1 cellular context compared by ENCODE assay signal in the genomic region with DNA sequence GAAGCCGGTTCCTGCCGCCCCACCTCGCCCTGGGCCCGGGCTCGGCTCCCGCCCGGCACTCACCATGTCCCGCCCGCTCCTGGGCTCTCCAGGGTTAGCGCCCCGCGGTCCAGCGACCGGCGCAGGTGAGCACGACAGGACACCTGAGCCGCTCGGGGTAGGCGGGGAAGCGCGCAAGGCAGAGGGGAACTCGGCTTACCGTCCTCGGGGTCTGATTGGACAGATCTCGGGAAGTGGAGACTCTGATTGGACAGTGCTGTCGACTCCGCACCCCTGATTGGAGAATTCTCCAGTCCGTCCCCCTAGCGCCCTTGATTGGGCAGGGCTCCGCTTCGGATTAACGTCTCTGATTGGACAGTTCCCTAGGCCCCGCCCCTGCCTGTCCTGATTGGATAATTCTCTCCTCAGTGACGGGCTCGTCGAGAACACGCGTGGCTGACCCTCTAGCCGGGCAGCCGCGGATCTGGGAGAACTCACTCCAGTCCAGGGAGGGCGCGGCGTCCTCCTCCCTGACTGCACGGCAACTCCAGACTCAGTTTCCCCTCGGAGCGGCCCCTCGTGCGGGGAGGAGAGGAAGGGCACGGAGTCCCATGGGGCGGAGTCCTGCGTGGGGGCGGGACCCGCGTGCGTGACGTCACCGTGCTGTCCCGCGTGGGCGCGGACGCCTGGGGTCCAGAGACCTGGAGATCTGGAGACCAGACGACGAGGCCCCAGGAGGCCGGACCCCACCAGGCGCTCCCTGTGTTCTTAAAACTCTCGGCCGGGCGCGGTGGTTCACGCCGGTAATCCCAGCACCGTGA.
TF ChIP-seq lines count a peak whose summit lies in the region.

A gene (minus strand): TSS at position 197 of the 800 bp plus-strand sequence. CDS start 131 bp downstream, at position 66.

TF ChIP-seq in K562, 482 proteins besides CTCF, POLR2A, EP300 and RAD21 (continued from another document and continues in another):
- no peak; the same call in 1 of the 2 replicates for TF ChIP-seq JUN (IDR thresholded peaks at IDR 0.05; ENCODE audit: borderline replicate concordance, low read depth, low read length)
- TF ChIP-seq JUN (CRISPR knock-in tag; IDR thresholded peaks at IDR 0.05; ENCODE audit: borderline replicate concordance) = peak; percentile 86; the same call in 1 of the 2 replicates
- peak in 1 of 2 experiments; percentile 65; a peak in 1 of 4 replicates for TF ChIP-seq TEAD1 (CRISPR knock-in tag; IDR thresholded peaks at IDR 0.05)
- no peak for TF ChIP-seq ZNF175 (CRISPR knock-in tag; IDR thresholded peaks at IDR 0.05; ENCODE audit: low read depth)
- peak; percentile 87; the same call in 1 of the 2 replicates for TF ChIP-seq ERF (CRISPR knock-in tag; IDR thresholded peaks at IDR 0.05)
- TF ChIP-seq E2F3 (CRISPR knock-in tag; IDR thresholded peaks at IDR 0.05) = peak; percentile 76; the same call in 1 of the 2 replicates
- TF ChIP-seq, protein P1, sequence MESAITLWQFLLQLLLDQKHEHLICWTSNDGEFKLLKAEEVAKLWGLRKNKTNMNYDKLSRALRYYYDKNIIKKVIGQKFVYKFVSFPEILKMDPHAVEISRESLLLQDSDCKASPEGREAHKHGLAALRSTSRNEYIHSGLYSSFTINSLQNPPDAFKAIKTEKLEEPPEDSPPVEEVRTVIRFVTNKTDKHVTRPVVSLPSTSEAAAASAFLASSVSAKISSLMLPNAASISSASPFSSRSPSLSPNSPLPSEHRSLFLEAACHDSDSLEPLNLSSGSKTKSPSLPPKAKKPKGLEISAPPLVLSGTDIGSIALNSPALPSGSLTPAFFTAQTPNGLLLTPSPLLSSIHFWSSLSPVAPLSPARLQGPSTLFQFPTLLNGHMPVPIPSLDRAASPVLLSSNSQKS (CRISPR knock-in tag; IDR thresholded peaks at IDR 0.05) = no peak
- no peak for TF ChIP-seq ZNF134 (CRISPR knock-in tag; conservative IDR thresholded peaks at IDR 0.05)
- TF ChIP-seq KLF13 (tag; IDR thresholded peaks at IDR 0.05; ENCODE audit: borderline replicate concordance, low read depth) = peak; percentile 55; the same call in 1 of the 2 replicates
- TF ChIP-seq SRSF7 (optimal IDR thresholded peaks at IDR 0.05; ENCODE audit: low read depth, low read length) = no peak
- no peak for TF ChIP-seq ZNF75A (CRISPR knock-in tag; IDR thresholded peaks at IDR 0.05)
- TF ChIP-seq ZNF668 (CRISPR knock-in tag; IDR thresholded peaks at IDR 0.05) = no peak
- TF ChIP-seq, protein P2, sequence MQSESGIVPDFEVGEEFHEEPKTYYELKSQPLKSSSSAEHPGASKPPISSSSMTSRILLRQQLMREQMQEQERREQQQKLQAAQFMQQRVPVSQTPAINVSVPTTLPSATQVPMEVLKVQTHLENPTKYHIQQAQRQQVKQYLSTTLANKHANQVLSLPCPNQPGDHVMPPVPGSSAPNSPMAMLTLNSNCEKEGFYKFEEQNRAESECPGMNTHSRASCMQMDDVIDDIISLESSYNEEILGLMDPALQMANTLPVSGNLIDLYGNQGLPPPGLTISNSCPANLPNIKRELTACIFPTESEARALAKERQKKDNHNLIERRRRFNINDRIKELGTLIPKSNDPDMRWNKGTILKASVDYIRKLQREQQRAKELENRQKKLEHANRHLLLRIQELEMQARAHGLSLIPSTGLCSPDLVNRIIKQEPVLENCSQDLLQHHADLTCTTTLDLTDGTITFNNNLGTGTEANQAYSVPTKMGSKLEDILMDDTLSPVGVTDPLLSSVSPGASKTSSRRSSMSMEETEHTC (IDR thresholded peaks at IDR 0.05) = no peak
- TF ChIP-seq GATAD2B (IDR thresholded peaks at IDR 0.05; ENCODE audit: borderline replicate concordance) = peak; percentile 100
- peak; percentile 98 for TF ChIP-seq RBM25 (IDR thresholded peaks at IDR 0.05; ENCODE audit: low read depth, low read length, severe bottlenecking)
- TF ChIP-seq, protein P3, sequence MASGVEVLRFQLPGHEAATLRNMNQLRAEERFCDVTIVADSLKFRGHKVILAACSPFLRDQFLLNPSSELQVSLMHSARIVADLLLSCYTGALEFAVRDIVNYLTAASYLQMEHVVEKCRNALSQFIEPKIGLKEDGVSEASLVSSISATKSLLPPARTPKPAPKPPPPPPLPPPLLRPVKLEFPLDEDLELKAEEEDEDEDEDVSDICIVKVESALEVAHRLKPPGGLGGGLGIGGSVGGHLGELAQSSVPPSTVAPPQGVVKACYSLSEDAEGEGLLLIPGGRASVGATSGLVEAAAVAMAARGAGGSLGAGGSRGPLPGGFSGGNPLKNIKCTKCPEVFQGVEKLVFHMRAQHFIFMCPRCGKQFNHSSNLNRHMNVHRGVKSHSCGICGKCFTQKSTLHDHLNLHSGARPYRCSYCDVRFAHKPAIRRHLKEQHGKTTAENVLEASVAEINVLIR (CRISPR knock-in tag; IDR thresholded peaks at IDR 0.05) = peak; percentile 90
- TF ChIP-seq, protein P4, sequence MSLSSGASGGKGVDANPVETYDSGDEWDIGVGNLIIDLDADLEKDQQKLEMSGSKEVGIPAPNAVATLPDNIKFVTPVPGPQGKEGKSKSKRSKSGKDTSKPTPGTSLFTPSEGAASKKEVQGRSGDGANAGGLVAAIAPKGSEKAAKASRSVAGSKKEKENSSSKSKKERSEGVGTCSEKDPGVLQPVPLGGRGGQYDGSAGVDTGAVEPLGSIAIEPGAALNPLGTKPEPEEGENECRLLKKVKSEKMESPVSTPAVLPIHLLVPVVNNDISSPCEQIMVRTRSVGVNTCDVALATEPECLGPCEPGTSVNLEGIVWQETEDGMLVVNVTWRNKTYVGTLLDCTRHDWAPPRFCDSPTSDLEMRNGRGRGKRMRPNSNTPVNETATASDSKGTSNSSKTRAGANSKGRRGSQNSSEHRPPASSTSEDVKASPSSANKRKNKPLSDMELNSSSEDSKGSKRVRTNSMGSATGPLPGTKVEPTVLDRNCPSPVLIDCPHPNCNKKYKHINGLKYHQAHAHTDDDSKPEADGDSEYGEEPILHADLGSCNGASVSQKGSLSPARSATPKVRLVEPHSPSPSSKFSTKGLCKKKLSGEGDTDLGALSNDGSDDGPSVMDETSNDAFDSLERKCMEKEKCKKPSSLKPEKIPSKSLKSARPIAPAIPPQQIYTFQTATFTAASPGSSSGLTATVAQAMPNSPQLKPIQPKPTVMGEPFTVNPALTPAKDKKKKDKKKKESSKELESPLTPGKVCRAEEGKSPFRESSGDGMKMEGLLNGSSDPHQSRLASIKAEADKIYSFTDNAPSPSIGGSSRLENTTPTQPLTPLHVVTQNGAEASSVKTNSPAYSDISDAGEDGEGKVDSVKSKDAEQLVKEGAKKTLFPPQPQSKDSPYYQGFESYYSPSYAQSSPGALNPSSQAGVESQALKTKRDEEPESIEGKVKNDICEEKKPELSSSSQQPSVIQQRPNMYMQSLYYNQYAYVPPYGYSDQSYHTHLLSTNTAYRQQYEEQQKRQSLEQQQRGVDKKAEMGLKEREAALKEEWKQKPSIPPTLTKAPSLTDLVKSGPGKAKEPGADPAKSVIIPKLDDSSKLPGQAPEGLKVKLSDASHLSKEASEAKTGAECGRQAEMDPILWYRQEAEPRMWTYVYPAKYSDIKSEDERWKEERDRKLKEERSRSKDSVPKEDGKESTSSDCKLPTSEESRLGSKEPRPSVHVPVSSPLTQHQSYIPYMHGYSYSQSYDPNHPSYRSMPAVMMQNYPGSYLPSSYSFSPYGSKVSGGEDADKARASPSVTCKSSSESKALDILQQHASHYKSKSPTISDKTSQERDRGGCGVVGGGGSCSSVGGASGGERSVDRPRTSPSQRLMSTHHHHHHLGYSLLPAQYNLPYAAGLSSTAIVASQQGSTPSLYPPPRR (CRISPR knock-in tag; IDR thresholded peaks at IDR 0.05; ENCODE audit: borderline replicate concordance) = no peak
- TF ChIP-seq ZNF717 (CRISPR knock-in tag; IDR thresholded peaks at IDR 0.05) = no peak
- 0 out of 2 replicates have a peak, but pooled peaks have one; percentile 5 for TF ChIP-seq BHLHE40 (IDR thresholded peaks at IDR 0.05; ENCODE audit: low read length)
- TF ChIP-seq ZNF445 (CRISPR knock-in tag; IDR thresholded peaks at IDR 0.05; ENCODE audit: low read depth) = no peak
- TF ChIP-seq, protein P5, sequence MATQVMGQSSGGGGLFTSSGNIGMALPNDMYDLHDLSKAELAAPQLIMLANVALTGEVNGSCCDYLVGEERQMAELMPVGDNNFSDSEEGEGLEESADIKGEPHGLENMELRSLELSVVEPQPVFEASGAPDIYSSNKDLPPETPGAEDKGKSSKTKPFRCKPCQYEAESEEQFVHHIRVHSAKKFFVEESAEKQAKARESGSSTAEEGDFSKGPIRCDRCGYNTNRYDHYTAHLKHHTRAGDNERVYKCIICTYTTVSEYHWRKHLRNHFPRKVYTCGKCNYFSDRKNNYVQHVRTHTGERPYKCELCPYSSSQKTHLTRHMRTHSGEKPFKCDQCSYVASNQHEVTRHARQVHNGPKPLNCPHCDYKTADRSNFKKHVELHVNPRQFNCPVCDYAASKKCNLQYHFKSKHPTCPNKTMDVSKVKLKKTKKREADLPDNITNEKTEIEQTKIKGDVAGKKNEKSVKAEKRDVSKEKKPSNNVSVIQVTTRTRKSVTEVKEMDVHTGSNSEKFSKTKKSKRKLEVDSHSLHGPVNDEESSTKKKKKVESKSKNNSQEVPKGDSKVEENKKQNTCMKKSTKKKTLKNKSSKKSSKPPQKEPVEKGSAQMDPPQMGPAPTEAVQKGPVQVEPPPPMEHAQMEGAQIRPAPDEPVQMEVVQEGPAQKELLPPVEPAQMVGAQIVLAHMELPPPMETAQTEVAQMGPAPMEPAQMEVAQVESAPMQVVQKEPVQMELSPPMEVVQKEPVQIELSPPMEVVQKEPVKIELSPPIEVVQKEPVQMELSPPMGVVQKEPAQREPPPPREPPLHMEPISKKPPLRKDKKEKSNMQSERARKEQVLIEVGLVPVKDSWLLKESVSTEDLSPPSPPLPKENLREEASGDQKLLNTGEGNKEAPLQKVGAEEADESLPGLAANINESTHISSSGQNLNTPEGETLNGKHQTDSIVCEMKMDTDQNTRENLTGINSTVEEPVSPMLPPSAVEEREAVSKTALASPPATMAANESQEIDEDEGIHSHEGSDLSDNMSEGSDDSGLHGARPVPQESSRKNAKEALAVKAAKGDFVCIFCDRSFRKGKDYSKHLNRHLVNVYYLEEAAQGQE (CRISPR knock-in tag; IDR thresholded peaks at IDR 0.05; ENCODE audit: low read depth) = peak; percentile 57; the same call in 1 of the 2 replicates
- no peak for TF ChIP-seq ZNF347 (CRISPR knock-in tag; IDR thresholded peaks at IDR 0.05; ENCODE audit: low read depth)
- TF ChIP-seq NR2F6 (CRISPR knock-in tag; IDR thresholded peaks at IDR 0.05) = no peak
- no peak; the same call in 1 of the 2 replicates for TF ChIP-seq ZNF561 (CRISPR knock-in tag; conservative IDR thresholded peaks at IDR 0.05)
- peak; percentile 77 for TF ChIP-seq JUND (IDR thresholded peaks at IDR 0.05; ENCODE audit: borderline replicate concordance, low read depth, low read length)
- peak; percentile 58; the same call in 1 of the 3 replicates for TF ChIP-seq JUND (tag; IDR thresholded peaks at IDR 0.05; ENCODE audit: borderline replicate concordance, low read depth, low read length)
- TF ChIP-seq CHCHD3 (CRISPR knock-in tag; IDR thresholded peaks at IDR 0.05) = no peak
- no peak for TF ChIP-seq MAFG (tag; conservative IDR thresholded peaks at IDR 0.05)
- TF ChIP-seq BRCA1 (IDR thresholded peaks at IDR 0.05) = no peak
- TF ChIP-seq BRCA1 (CRISPR knock-in tag; IDR thresholded peaks at IDR 0.05) = no peak
- peak; percentile 53; the same call in 1 of the 2 replicates for TF ChIP-seq TOE1 (IDR thresholded peaks at IDR 0.05; ENCODE audit: borderline replicate concordance)
- 0 out of 2 replicates have a peak, but pooled peaks have one; percentile 47 for TF ChIP-seq TOE1 (CRISPR knock-in tag; IDR thresholded peaks at IDR 0.05; ENCODE audit: borderline replicate concordance, low read depth)
- TF ChIP-seq EHMT2 (IDR thresholded peaks at IDR 0.05) = no peak
- TF ChIP-seq, protein P6, sequence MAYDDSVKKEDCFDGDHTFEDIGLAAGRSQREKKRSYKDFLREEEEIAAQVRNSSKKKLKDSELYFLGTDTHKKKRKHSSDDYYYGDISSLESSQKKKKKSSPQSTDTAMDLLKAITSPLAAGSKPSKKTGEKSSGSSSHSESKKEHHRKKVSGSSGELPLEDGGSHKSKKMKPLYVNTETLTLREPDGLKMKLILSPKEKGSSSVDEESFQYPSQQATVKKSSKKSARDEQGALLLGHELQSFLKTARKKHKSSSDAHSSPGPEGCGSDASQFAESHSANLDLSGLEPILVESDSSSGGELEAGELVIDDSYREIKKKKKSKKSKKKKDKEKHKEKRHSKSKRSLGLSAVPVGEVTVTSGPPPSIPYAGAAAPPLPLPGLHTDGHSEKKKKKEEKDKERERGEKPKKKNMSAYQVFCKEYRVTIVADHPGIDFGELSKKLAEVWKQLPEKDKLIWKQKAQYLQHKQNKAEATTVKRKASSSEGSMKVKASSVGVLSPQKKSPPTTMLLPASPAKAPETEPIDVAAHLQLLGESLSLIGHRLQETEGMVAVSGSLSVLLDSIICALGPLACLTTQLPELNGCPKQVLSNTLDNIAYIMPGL (CRISPR knock-in tag; IDR thresholded peaks at IDR 0.05) = 0 out of 2 replicates have a peak, but pooled peaks have one; percentile 36
- TF ChIP-seq ETS2 (tag; IDR thresholded peaks at IDR 0.05; ENCODE audit: borderline replicate concordance, poor library complexity, severe bottlenecking) = no peak
- 0 out of 2 replicates have a peak, but pooled peaks have one; percentile 9 for TF ChIP-seq BRD4 (IDR thresholded peaks at IDR 0.05)
- peak; percentile 84; the same call in 1 of the 2 replicates for TF ChIP-seq OTX1 (CRISPR knock-in tag; IDR thresholded peaks at IDR 0.05)
- TF ChIP-seq ZBED1 (IDR thresholded peaks at IDR 0.05) = peak; percentile 64; the same call in 1 of the 2 replicates
- TF ChIP-seq MEIS2 (IDR thresholded peaks at IDR 0.05; ENCODE audit: partially characterized antibody) = no peak
- TF ChIP-seq ZNF408 (CRISPR knock-in tag; IDR thresholded peaks at IDR 0.05; ENCODE audit: low read depth) = no peak
- no peak for TF ChIP-seq SETDB1 (IDR thresholded peaks at IDR 0.05; ENCODE audit: low read length)
- no peak for TF ChIP-seq HNRNPLL (IDR thresholded peaks at IDR 0.05; ENCODE audit: low read depth, low read length, poor library complexity, severe bottlenecking)
- peak; percentile 85; the same call in 1 of the 2 replicates for TF ChIP-seq ZNF76 (CRISPR knock-in tag; IDR thresholded peaks at IDR 0.05; ENCODE audit: borderline replicate concordance)
- no peak for TF ChIP-seq MTF1 (CRISPR knock-in tag; IDR thresholded peaks at IDR 0.05; ENCODE audit: borderline replicate concordance)
- TF ChIP-seq, protein P7, sequence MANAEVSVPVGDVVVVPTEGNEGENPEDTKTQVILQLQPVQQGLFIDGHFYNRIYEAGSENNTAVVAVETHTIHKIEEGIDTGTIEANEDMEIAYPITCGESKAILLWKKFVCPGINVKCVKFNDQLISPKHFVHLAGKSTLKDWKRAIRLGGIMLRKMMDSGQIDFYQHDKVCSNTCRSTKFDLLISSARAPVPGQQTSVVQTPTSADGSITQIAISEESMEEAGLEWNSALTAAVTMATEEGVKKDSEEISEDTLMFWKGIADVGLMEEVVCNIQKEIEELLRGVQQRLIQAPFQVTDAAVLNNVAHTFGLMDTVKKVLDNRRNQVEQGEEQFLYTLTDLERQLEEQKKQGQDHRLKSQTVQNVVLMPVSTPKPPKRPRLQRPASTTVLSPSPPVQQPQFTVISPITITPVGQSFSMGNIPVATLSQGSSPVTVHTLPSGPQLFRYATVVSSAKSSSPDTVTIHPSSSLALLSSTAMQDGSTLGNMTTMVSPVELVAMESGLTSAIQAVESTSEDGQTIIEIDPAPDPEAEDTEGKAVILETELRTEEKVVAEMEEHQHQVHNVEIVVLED (CRISPR knock-in tag; IDR thresholded peaks at IDR 0.05) = peak; percentile 39; the same call in 1 of the 2 replicates
- TF ChIP-seq DNMT1 (IDR thresholded peaks at IDR 0.05) = no peak
- TF ChIP-seq, protein P8, sequence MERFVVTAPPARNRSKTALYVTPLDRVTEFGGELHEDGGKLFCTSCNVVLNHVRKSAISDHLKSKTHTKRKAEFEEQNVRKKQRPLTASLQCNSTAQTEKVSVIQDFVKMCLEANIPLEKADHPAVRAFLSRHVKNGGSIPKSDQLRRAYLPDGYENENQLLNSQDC (CRISPR knock-in tag; IDR thresholded peaks at IDR 0.05) = no peak
- TF ChIP-seq HMGN3 (IDR thresholded peaks at IDR 0.05; ENCODE audit: borderline replicate concordance, extremely low read depth, insufficient read length, low read depth, low read length) = peak; percentile 43
